Comparison of ENCODE assay signal across 20 cellular contexts in the genomic region with DNA sequence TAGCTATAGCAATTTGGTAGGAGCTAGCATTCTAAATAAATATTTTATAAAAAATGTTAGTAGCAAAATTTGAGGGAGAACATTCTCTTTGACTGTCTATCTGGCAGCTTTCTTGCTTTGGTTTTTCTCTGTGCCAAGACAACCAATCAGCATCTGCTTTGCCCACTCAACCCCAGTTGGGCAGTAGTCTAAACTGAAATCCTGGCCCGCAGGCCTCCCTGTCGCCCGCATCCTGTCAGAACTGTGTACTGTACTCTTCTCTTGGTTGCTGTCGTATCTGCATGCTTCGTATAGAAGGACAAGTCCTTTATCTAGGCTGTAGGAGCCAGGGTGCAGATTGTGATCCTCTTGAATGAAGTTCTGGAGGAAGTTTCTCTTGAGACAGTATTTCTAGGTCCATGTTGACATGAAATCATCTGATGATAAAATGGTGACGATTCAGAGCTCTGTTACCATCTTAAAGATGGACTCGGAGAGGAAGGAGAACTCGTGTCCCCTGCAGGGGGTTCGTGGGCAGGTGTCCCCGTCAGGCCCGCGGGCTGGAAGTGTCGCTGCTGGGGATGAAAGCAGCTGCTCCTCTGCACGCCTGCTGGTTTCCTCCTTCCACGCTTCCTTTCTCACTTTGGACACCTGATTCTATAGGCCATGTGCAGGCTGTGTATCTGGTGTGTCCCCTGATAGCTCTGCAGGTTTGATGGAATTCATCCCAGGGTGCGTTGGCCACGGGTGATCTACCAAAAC.
"Had no signal": no experiment of that assay in that cellular context is flagged by ENCODE, and none has a peak within 500 bp of the region (broad histone marks: within the 10 kb centered on the region; RNA-seq: fewer than 3 reads in every experiment).

No MANE protein-coding gene starts in this region.

- ATAC-seq: foreskin keratinocyte; left colon; left ventricle myocardium superior; sciatic nerve; stimulated activated naive B cell treated with anti-CD40 and anti-IgM and Interleukin-4, amounts not matched to agents 10 μg/mL and 1 μg/mL and 100 μg/mL, for 72 hours; stimulated activated naive CD8-positive, alpha-beta T cell treated with anti-CD3 and anti-CD28 coated beads, Interleukin-15, amount 100 ng/mL, for 72 hours had no signal

- H3K27ac Mint-ChIP-seq: endodermal cell; nephron progenitor cell; stimulated activated naive CD8-positive, alpha-beta T cell treated with anti-CD3 and anti-CD28 coated beads, Interleukin-15, amount 100 ng/mL, for 72 hours had no signal

- H3K9me3 Mint-ChIP-seq: endodermal cell; naive B cell; nephron progenitor cell; stimulated activated naive B cell treated with anti-CD40 and anti-IgM and Interleukin-4, amounts not matched to agents 10 μg/mL and 1 μg/mL and 100 μg/mL, for 72 hours; stimulated activated naive CD8-positive, alpha-beta T cell treated with anti-CD3 and anti-CD28 coated beads, Interleukin-15, amount 100 ng/mL, for 72 hours had no signal

- DNase-seq: dermis blood vessel endothelial cell; endodermal cell; erythroblast; foreskin keratinocyte; head of caudate nucleus; left colon; left ventricle myocardium superior; mesendoderm; naive B cell; nephron progenitor cell; spleen; stimulated activated CD4-positive, alpha-beta T cell treated with anti-CD3 and anti-CD28 coated beads, Interleukin-15, amount 100 ng/mL, for 24 hours; stimulated activated CD4-positive, alpha-beta T cell treated with anti-CD3 and anti-CD28 coated beads, Interleukin-1b, Interleukin-23, amount 100 ng/mL, for 48 hours; stimulated activated CD4-positive, alpha-beta T cell treated with anti-CD3 and anti-CD28 coated beads, Interleukin-4, amount 100 ng/mL, for 24 hours; stimulated activated naive B cell treated with anti-CD40 and anti-IgM and Interleukin-4, amounts not matched to agents 10 μg/mL and 1 μg/mL and 100 μg/mL, for 72 hours; stimulated activated naive CD8-positive, alpha-beta T cell treated with anti-CD3 and anti-CD28 coated beads, Interleukin-15, amount 100 ng/mL, for 72 hours; testis; transverse colon had no signal

- H3K27ac ChIP-seq: foreskin keratinocyte, hepatocyte, testis, transverse colon had no signal
